15 cellular contexts compared by ENCODE assay signal in the genomic region with DNA sequence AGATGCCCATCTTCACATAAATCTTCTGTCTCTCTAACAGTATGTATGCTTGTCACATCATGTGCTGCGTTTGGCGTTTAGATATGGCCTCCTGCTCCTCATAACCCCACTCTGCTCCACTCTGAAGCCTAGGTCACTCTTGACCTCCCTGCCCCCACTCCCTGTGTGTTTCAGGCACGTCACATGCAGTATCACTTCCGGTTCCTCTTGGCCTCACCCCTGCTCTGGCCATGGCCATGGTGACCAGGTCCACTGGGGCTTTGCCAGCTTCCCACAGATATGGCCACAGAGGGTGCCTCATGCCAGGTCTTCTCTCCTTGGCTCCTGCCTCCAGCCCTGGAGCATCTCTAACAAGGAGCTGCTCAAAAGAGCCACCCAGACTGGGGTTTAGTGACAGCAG.
DNase-seq lines count a peak whose midpoint lies in the region; ATAC-seq and TF ChIP-seq lines count a peak whose summit lies in the region.
"Had no signal": no experiment of that assay in that cellular context is flagged by ENCODE, and none has a peak within 500 bp of the region (broad histone marks: within the 10 kb centered on the region; RNA-seq: fewer than 3 reads in every experiment).

No MANE protein-coding gene starts in this region.

- no peak overlapping the region for H3K23ac ChIP-seq in mesenchymal stem cell (ENCODE audit: low read length in 2 of 2)

- H3K36me3 ChIP-seq in mesenchymal stem cell (ENCODE audit: control insufficient read depth in 1 of 2, insufficient read depth in 2 of 2, low read depth in 1 of 2, low read length in 2 of 2) (no peaks in the 10 kb centered on the region), thoracic aorta (no peaks in the 10 kb centered on the region)
- H3K36me3 ChIP-seq: neutrophil had no signal

- ATAC-seq in thoracic aorta (ENCODE audit: insufficient number of reproducible peaks, low FRiP score, low read depth) (no peak), HG03097 (IDR thresholded peaks at IDR 0.05; ENCODE audit: low FRiP score, unreplicated experiment) (no peak), GM21367 (IDR thresholded peaks at IDR 0.05; ENCODE audit: unreplicated experiment) (no peak)

- no peaks in the 10 kb centered on the region for H3K79me1 ChIP-seq in mesenchymal stem cell (replicated peaks; ENCODE audit: low read length, poor library complexity, severe bottlenecking)

- H3K14ac ChIP-seq in mesenchymal stem cell (ENCODE audit: low read length in 2 of 2) = peak overlapping the region in 1 of 2 experiments; percentile 68

- peak overlapping the region; percentile 52 for H4K91ac ChIP-seq in mesenchymal stem cell (ENCODE audit: low read length)

- no peak overlapping the region for H3K4me3 ChIP-seq in mesenchymal stem cell (ENCODE audit: insufficient read depth in 1 of 2, low read depth in 1 of 2, low read length in 2 of 2)
- H3K4me3 ChIP-seq in thoracic aorta = no peak overlapping the region

- peaks cover 26% of the 10 kb centered on the region for H3K4me1 Mint-ChIP-seq in HFFc6 (ENCODE audit: low read depth)

- no peak overlapping the region for H2BK12ac ChIP-seq in mesenchymal stem cell (ENCODE audit: low read length in 2 of 2)

- no peak overlapping the region for H2BK120ac ChIP-seq in mesenchymal stem cell (ENCODE audit: low read depth, low read length)

- no peak overlapping the region for H3K4me3 Mint-ChIP-seq in HFFc6
- H3K4me3 Mint-ChIP-seq: activated T-cell treated with anti-CD3 and anti-CD28 coated beads, Interleukin-2, amount 50 U/mL, for 24 hours; stimulated activated naive CD8-positive, alpha-beta T cell treated with anti-CD3 and anti-CD28 coated beads, Interleukin-15, Interleukin-2, amounts not matched to agents 100 ng/mL and 50 ng/mL, for 24 hours had no signal

- 88% methylated on average over 4 of the region's 4 CpGs for WGBS in mesenchymal stem cell

- H3K4me2 ChIP-seq in mesenchymal stem cell (ENCODE audit: low read length, poor library complexity, severe bottlenecking) = no peak overlapping the region

- no peaks in the 10 kb centered on the region for H3K9me3 Mint-ChIP-seq in HFFc6
- H3K9me3 Mint-ChIP-seq: activated T-cell treated with anti-CD3 and anti-CD28 coated beads, Interleukin-2, amount 50 U/mL, for 24 hours; stimulated activated naive CD8-positive, alpha-beta T cell treated with anti-CD3 and anti-CD28 coated beads, Interleukin-15, Interleukin-2, amounts not matched to agents 100 ng/mL and 50 ng/mL, for 24 hours had no signal

- H2BK5ac ChIP-seq in mesenchymal stem cell (ENCODE audit: low read depth, low read length, poor library complexity, severe bottlenecking) = no peak overlapping the region

- H3K27me3 ChIP-seq in mesenchymal stem cell (ENCODE audit: control insufficient read depth in 1 of 2, insufficient read depth in 1 of 2, low read length in 2 of 2) = no peaks in the 10 kb centered on the region
- H3K27me3 ChIP-seq in thoracic aorta (replicated peaks; ENCODE audit: insufficient read depth) = no peaks in the 10 kb centered on the region

- no peaks in the 10 kb centered on the region for H3K36me3 Mint-ChIP-seq in HFFc6 (ENCODE audit: low read depth)

- no peak for DNase-seq in HFFc6
- peak; percentile 20 for DNase-seq in fibroblast of gingiva (ENCODE audit: low read depth)
- no peak for DNase-seq in mesenchymal stem cell
- DNase-seq in thoracic aorta (ENCODE audit: low spot score) = no peak
- DNase-seq in NCI-H345 treated with DMSO at 0.1 percent for 48 hours (lab: John Stamatoyannopoulos, UW; ENCODE audit: unreplicated experiment) = no peak
- DNase-seq in medulla oblongata (ENCODE audit: extremely low spot score) = no peak
- DNase-seq: activated T-cell treated with anti-CD3 and anti-CD28 coated beads, Interleukin-2, amount 50 U/mL, for 24 hours; erythroblast; mesendoderm; NCI-H1694; NCI-H510A had no signal

- no peaks in the 10 kb centered on the region for H3K9me3 ChIP-seq in mesenchymal stem cell (ENCODE audit: control insufficient read depth, low read length)
- H3K9me3 ChIP-seq in thoracic aorta = no peaks in the 10 kb centered on the region
- H3K9me3 ChIP-seq: neutrophil had no signal

- H3K27ac ChIP-seq in mesenchymal stem cell (ENCODE audit: low read length, poor library complexity, severe bottlenecking) (no peak overlapping the region), thoracic aorta (peak overlapping the region; percentile 78 to 79)
- H3K27ac ChIP-seq: neutrophil had no signal

- H3K9ac ChIP-seq in mesenchymal stem cell (ENCODE audit: low read length) = no peak overlapping the region

- 0 out of 2 replicates have a peak overlapping the region, but pooled peaks have one; percentile 24 for H3K27ac Mint-ChIP-seq in HFFc6
- H3K27ac Mint-ChIP-seq: activated T-cell treated with anti-CD3 and anti-CD28 coated beads, Interleukin-2, amount 50 U/mL, for 24 hours; stimulated activated naive CD8-positive, alpha-beta T cell treated with anti-CD3 and anti-CD28 coated beads, Interleukin-15, Interleukin-2, amounts not matched to agents 100 ng/mL and 50 ng/mL, for 24 hours had no signal

- H3K4me1 ChIP-seq in mesenchymal stem cell (ENCODE audit: control insufficient read depth, insufficient read depth, low read depth, low read length) = no peaks in the 10 kb centered on the region
- H3K4me1 ChIP-seq in thoracic aorta (ENCODE audit: control insufficient read depth in 1 of 2, low read depth in 2 of 2) = peaks cover 17 to 58% of the 10 kb centered on the region in 2 donors

- no peak overlapping the region for H2AK5ac ChIP-seq in mesenchymal stem cell (ENCODE audit: low read length, severe bottlenecking)

- H3K27me3 Mint-ChIP-seq in HFFc6 (ENCODE audit: insufficient read depth) = peaks cover 2% of the 10 kb centered on the region; the same call in 1 of the 2 replicates

- no peak for TF ChIP-seq CTCF in HFFc6 (IDR thresholded peaks at IDR 0.05)
- TF ChIP-seq CTCF in thoracic aorta (IDR thresholded peaks at IDR 0.05) = no peak

- H4K8ac ChIP-seq in mesenchymal stem cell (ENCODE audit: low read length) = no peak overlapping the region

- H3K4ac ChIP-seq in mesenchymal stem cell (ENCODE audit: low read depth in 1 of 2, low read length in 2 of 2) = no peak overlapping the region

- H3K18ac ChIP-seq in mesenchymal stem cell (ENCODE audit: low read depth in 1 of 2, low read length in 2 of 2) = no peak overlapping the region

- peak overlapping the region; percentile 31 for H2BK15ac ChIP-seq in mesenchymal stem cell (ENCODE audit: low read depth, poor library complexity, severe bottlenecking)

- no peak overlapping the region for H2AFZ ChIP-seq in mesenchymal stem cell (ENCODE audit: low read depth, low read length)
